In the genomic region with DNA sequence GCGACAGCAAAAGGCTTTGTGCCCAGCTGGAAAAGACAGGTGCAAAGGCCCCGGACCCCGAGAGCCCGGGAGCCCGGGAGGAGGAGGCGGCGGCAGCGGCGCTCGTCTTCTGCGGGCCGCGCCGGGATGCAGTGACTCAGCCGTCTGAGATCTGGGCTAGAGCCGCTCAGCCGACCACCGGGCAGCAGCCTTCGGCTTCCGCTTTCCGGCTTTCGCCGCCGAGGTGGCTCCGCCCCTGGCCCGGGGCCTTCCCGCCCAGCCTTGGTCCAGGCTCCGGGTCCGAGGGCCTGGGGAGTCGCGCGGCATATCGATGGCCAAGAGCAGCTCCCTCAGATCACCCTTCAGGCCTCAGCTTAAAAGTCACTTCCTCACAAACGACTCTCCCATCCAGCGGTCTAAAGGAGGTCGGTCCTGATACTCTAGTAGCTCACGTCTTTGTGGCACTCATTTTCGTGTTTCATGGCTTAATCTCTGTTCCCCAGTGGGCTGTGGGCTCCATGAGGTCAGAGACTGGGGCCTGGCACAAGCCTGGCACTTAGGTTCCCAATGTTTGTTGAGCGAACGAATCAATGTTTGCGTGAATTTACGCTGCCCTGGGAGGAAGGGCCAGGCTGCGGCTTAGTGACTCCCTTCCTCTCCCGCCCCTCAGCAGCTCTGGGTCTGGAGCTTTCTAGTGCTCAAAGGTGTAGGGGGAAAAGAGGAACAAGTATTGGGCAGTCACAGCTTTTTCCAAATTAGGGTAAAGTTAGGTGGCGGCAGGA, we compare ENCODE assay signal across 8 cellular contexts. TPM values are rescaled to one million over a fixed set of nuclear protein-coding genes. Genes with fewer than 3 reads are reported as not detected.
DNase-seq lines count a peak whose midpoint lies in the region; TF ChIP-seq lines count a peak whose summit lies in the region.

PHTF1 (minus strand) TSS at position 146 of the 761 bp plus-strand sequence. CDS start 783 bp downstream, outside the sequence.

- no peaks in the 10 kb centered on the region for H3K9me3 Mint-ChIP-seq in H9
- H3K9me3 Mint-ChIP-seq in activated naive CD4-positive, alpha-beta T cell treated with anti-CD3 and anti-CD28 coated beads, Interleukin-2, amount 10 ng/mL, durations not matched to agents 7 days and 5 days = no peaks in the 10 kb centered on the region

- H3T11ph ChIP-seq in H9 (ENCODE audit: low read length) = no peak within 1 kb of the TSS

- no peak within 1 kb of the TSS for H2BK120ac ChIP-seq in H9 (ENCODE audit: low read depth, low read length, poor library complexity, severe bottlenecking)

- peak within 1 kb of the TSS; percentile 5 for H2AFZ ChIP-seq in H9 (ENCODE audit: low read length)

- H3K4me3 Mint-ChIP-seq in H9 = peak within 1 kb of the TSS; percentile 87 to 93
- peak within 1 kb of the TSS; percentile 90 for H3K4me3 Mint-ChIP-seq in activated naive CD4-positive, alpha-beta T cell treated with anti-CD3 and anti-CD28 coated beads, Interleukin-2, amount 10 ng/mL, durations not matched to agents 7 days and 5 days

- no peak for TF ChIP-seq POLR2A in testis (IDR thresholded peaks at IDR 0.05)

- H3K4me1 ChIP-seq in H9 (ENCODE audit: insufficient read depth, low read length) (no peaks in the 10 kb centered on the region), testis (no peaks in the 10 kb centered on the region)

- in situ Hi-C loops in SK-MEL-5 (cut with HindIII; ENCODE audit: low pct_unique_long_range_greater_than_20kb, low sequenced_read_pairs) = no loop called here

- H3K18ac ChIP-seq in H9 (ENCODE audit: insufficient read length, low read depth, low read length) = peak within 1 kb of the TSS; percentile 90

- H3K9me3 ChIP-seq in H9 (ENCODE audit: control insufficient read depth, low read depth, low read length) = no peaks in the 10 kb centered on the region
- H3K9me3 ChIP-seq in testis = no peaks in the 10 kb centered on the region

- H3K4me2 ChIP-seq in H9 (ENCODE audit: insufficient read depth, insufficient read length, low read length) = peak within 1 kb of the TSS; percentile 97

- H3K4me3 ChIP-seq in testis = peak within 1 kb of the TSS; percentile 89 to 93

- H4K20me1 ChIP-seq in H9 (ENCODE audit: control insufficient read depth, insufficient read depth, insufficient read length) = no peaks in the 10 kb centered on the region

- H3K9ac ChIP-seq in H9 (ENCODE audit: extremely low read depth, insufficient read length, low read length) = peak within 1 kb of the TSS; percentile 86

- TF ChIP-seq CTCF in H9 (conservative IDR thresholded peaks at IDR 0.05) = no peak
- TF ChIP-seq CTCF in testis (IDR thresholded peaks at IDR 0.05) = no peak

- peak; percentile 92 for DNase-seq in GM03348 (ENCODE audit: low spot score)
- peak; percentile 82 for DNase-seq in H9
- DNase-seq in M059J (ENCODE audit: low read depth) = peak; percentile 86
- peak; percentile 62 for DNase-seq in SK-MEL-5 (ENCODE audit: low read depth, low spot score)
- peak; percentile 65 for DNase-seq in activated naive CD4-positive, alpha-beta T cell treated with anti-CD3 and anti-CD28 coated beads, Interleukin-2, amount 10 ng/mL, durations not matched to agents 7 days and 5 days
- DNase-seq in globus pallidus (ENCODE audit: low spot score) = peak; percentile 64
- peak in 47 of 56 donors; percentile 13 to 82 (median 53) for DNase-seq in nucleus accumbens (lab: John Stamatoyannopoulos, UW)
- peak; percentile 73 for DNase-seq in testis

- H4K8ac ChIP-seq in H9 (replicated peaks; ENCODE audit: insufficient read length, low read depth, low read length) = no peak within 1 kb of the TSS

- H3K56ac ChIP-seq in H9 (ENCODE audit: insufficient read length, low read depth, low read length) = no peak within 1 kb of the TSS

- no peak within 1 kb of the TSS for H2AK5ac ChIP-seq in H9 (ENCODE audit: insufficient read length, low read length)

- no peak within 1 kb of the TSS for H4K91ac ChIP-seq in H9 (ENCODE audit: insufficient read length, low read depth, low read length)

- no peaks in the 10 kb centered on the region for H3K79me2 ChIP-seq in H9 (ENCODE audit: insufficient read depth, low read length)

- no peak within 1 kb of the TSS for H2BK15ac ChIP-seq in H9 (ENCODE audit: low read depth, low read length)

- H3K4ac ChIP-seq in H9 (ENCODE audit: low read depth, low read length) = no peak within 1 kb of the TSS; the same call in 1 of the 2 replicates

- H3K27me3 ChIP-seq in H9 (ENCODE audit: insufficient read depth, low read length) (no peaks in the 10 kb centered on the region), testis (no peaks in the 10 kb centered on the region)

- H2BK12ac ChIP-seq in H9 (ENCODE audit: insufficient read length, low read depth, low read length) = peak within 1 kb of the TSS; percentile 58

- no peaks in the 10 kb centered on the region for H3K79me1 ChIP-seq in H9 (ENCODE audit: insufficient read depth, low read depth, low read length, poor library complexity, severe bottlenecking)

- peaks cover 26 to 31% of the 10 kb centered on the region in 2 experiments for H3K4me1 Mint-ChIP-seq in H9
- peaks cover 41% of the 10 kb centered on the region for H3K4me1 Mint-ChIP-seq in activated naive CD4-positive, alpha-beta T cell treated with anti-CD3 and anti-CD28 coated beads, Interleukin-2, amount 10 ng/mL, durations not matched to agents 7 days and 5 days

- peak within 1 kb of the TSS; percentile 71 for H2BK5ac ChIP-seq in H9 (ENCODE audit: insufficient read length, low read length)

- peaks cover 13% of the 10 kb centered on the region for H3K23me2 ChIP-seq in H9 (ENCODE audit: insufficient read length, low read depth, low read length, poor library complexity, severe bottlenecking)

- no peaks in the 10 kb centered on the region for H3K36me3 ChIP-seq in testis (ENCODE audit: low read depth, missing control alignments)

- CTCF ChIA-PET in activated naive CD4-positive, alpha-beta T cell treated with anti-CD3 and anti-CD28 coated beads, Interleukin-2, amount 10 ng/mL, durations not matched to agents 7 days and 5 days (lab: Charles Lee) = interaction anchor here (0.6 to 2.2 kb wide), 5 partner anchors 10 to 39 kb away, joined by 3 to 9 read pairs (median 3); no protein-coding TSS in a partner anchor

- peak within 1 kb of the TSS; percentile 98 to 99 (median 99) for H3K27ac Mint-ChIP-seq in H9
- peak within 1 kb of the TSS; percentile 94 for H3K27ac Mint-ChIP-seq in activated naive CD4-positive, alpha-beta T cell treated with anti-CD3 and anti-CD28 coated beads, Interleukin-2, amount 10 ng/mL, durations not matched to agents 7 days and 5 days

- H3K27me3 Mint-ChIP-seq in H9 (ENCODE audit: low read depth) = no peaks in the 10 kb centered on the region; the same call in 1 of the 2 replicates
- no peaks in the 10 kb centered on the region for H3K27me3 Mint-ChIP-seq in activated naive CD4-positive, alpha-beta T cell treated with anti-CD3 and anti-CD28 coated beads, Interleukin-2, amount 10 ng/mL, durations not matched to agents 7 days and 5 days

- H3K27ac ChIP-seq in H9 (ENCODE audit: insufficient read length, low read depth, low read length) (peak within 1 kb of the TSS; percentile 96), testis (peak within 1 kb of the TSS; percentile 90 to 91)

- H3K14ac ChIP-seq in H9 (ENCODE audit: insufficient read depth, low read length) = peak within 1 kb of the TSS; percentile 91

- peaks cover 6 to 22% (median 18%) of the 10 kb centered on the region in 3 experiments; a peak in 6 of 7 replicates for H3K36me3 Mint-ChIP-seq in H9 (ENCODE audit: insufficient read depth in 1 of 3, low read depth in 3 of 3)
- H3K36me3 Mint-ChIP-seq in activated naive CD4-positive, alpha-beta T cell treated with anti-CD3 and anti-CD28 coated beads, Interleukin-2, amount 10 ng/mL, durations not matched to agents 7 days and 5 days = peaks cover 35% of the 10 kb centered on the region

- WGBS in H9 (ENCODE audit: extremely low coverage, insufficient read length, low lambda C conversion rate) = no CpG with 5 or more reads among the region's 45 CpGs
- 0% methylated on average over 14 to 24 of the region's 45 CpGs for WGBS in testis, 2 donors

- no peak within 1 kb of the TSS for H3K23ac ChIP-seq in H9 (ENCODE audit: insufficient read length, low read depth, low read length)

- intact Hi-C loops in testis (cut with DNase I; ENCODE audit: low total_unique reads) = no loop called here

- H2BK20ac ChIP-seq in H9 (ENCODE audit: low read depth, low read length, poor library complexity, severe bottlenecking) = no peak within 1 kb of the TSS

- H4K5ac ChIP-seq in H9 (ENCODE audit: insufficient read length, low read depth, low read length) = peak within 1 kb of the TSS; percentile 77

RNA-seq across cellular contexts. Expression of gene PHTF1, which starts in this region (rescaled TPM):
- total RNA-seq in H9 (2021) (28.4 and 32.1 TPM in 2 replicates), testis (10 to 100 TPM; 29.2 to 46.4 TPM)
- 72.3 and 77.3 TPM in 2 replicates for total RNA-seq in M059J (2014; rRNA removed; shearing (Covaris generic))
- 15.9 and 19.3 TPM in 2 replicates for total RNA-seq in SK-MEL-5 (2014; rRNA removed; shearing (Covaris generic))
- polyA plus RNA-seq in SK-MEL-5 (2015; cell fraction: cytosol; rRNA removed) = 14.7 and 24.9 TPM in 2 replicates
- polyA plus RNA-seq in SK-MEL-5 (2015; cell fraction: nucleus; rRNA removed) = 11.7 and 13.8 TPM in 2 replicates
- polyA plus RNA-seq in testis (ENCODE audit: insufficient read depth, low read depth, low replicate concordance) = 61.7 TPM

Comparison
In these comparisons a context has a peak if more than half of its experiments do, and no peak if none do; other contexts are left out.
1. Peak in every context shown above with its lines: DNase-seq, H3K4me3 ChIP-seq and H3K27ac ChIP-seq.